In genomic region chr9:32572900-32573523, GRCh38 we compare ENCODE assay signal across 8 cellular contexts. TPM values are rescaled to one million over a fixed set of nuclear protein-coding genes. Genes with fewer than 3 reads are reported as not detected.
DNase-seq lines count a peak whose midpoint lies in the region; ATAC-seq and TF ChIP-seq lines count a peak whose summit lies in the region.

TSS of gene NDUFB6 (minus strand) at chr9:32573159. CDS start at chr9:32573060, 99 bp downstream.

- POLR2A ChIA-PET in BJ (lab: Charles Lee): no interaction called here
- POLR2A ChIA-PET in activated CD4-positive, alpha-beta T cell treated with anti-CD3 and anti-CD28 coated beads, Interleukin-2, amount 10 ng/mL, durations not matched to agents 7 days and 5 days (lab: Charles Lee): interaction anchor here (1.1 kb wide), 1 partner anchor 194 kb away, joined by 6 read pairs; no protein-coding TSS in a partner anchor

- peaks cover 30% of the 10 kb centered on the region for H3K4me1 Mint-ChIP-seq in activated CD4-positive, alpha-beta T cell treated with anti-CD3 and anti-CD28 coated beads, Interleukin-2, amount 10 ng/mL, durations not matched to agents 7 days and 5 days

- CTCF ChIA-PET in BJ (lab: Yijun Ruan, JAX): interaction anchor here (1.1 to 13.3 kb wide), 9 partner anchors 8 to 395 kb away, joined by 3 to 492 read pairs (median 7); partner anchors contain the start of gene ACO1
- CTCF ChIA-PET in activated CD4-positive, alpha-beta T cell treated with anti-CD3 and anti-CD28 coated beads, Interleukin-2, amount 10 ng/mL, durations not matched to agents 7 days and 5 days (lab: Charles Lee): interaction anchor here (0.9 to 4.0 kb wide), 7 partner anchors 14 to 194 kb away, joined by 4 to 58 read pairs (median 13); partner anchors contain the start of genes ACO1, RIGI, SMIM27 and TOPORS

- peaks cover 4% of the 10 kb centered on the region for H3K36me3 Mint-ChIP-seq in activated CD4-positive, alpha-beta T cell treated with anti-CD3 and anti-CD28 coated beads, Interleukin-2, amount 10 ng/mL, durations not matched to agents 7 days and 5 days (ENCODE audit: low read depth)

- no peaks in the 10 kb centered on the region for H3K9me3 Mint-ChIP-seq in activated CD4-positive, alpha-beta T cell treated with anti-CD3 and anti-CD28 coated beads, Interleukin-2, amount 10 ng/mL, durations not matched to agents 7 days and 5 days

- TF ChIP-seq CTCF in BJ (IDR thresholded peaks at IDR 0.05; ENCODE audit: insufficient read depth, low read depth, low read length) (no peak), coronary artery (IDR thresholded peaks at IDR 0.05) (no peak)

- no peaks in the 10 kb centered on the region for H3K27me3 Mint-ChIP-seq in activated CD4-positive, alpha-beta T cell treated with anti-CD3 and anti-CD28 coated beads, Interleukin-2, amount 10 ng/mL, durations not matched to agents 7 days and 5 days

- H3K27me3 ChIP-seq in BJ (ENCODE audit: control insufficient read depth, insufficient read depth, low read length): no peaks in the 10 kb centered on the region

- H3K27ac ChIP-seq in coronary artery: peak within 1 kb of the TSS; percentile 75 to 88

- peak within 1 kb of the TSS; percentile 99 for H3K27ac Mint-ChIP-seq in activated CD4-positive, alpha-beta T cell treated with anti-CD3 and anti-CD28 coated beads, Interleukin-2, amount 10 ng/mL, durations not matched to agents 7 days and 5 days

- ATAC-seq in GM19328 (IDR thresholded peaks at IDR 0.05; ENCODE audit: unreplicated experiment): peak; percentile 79
- peak; percentile 82 for ATAC-seq in HG03520 (IDR thresholded peaks at IDR 0.05; ENCODE audit: unreplicated experiment)
- peak; percentile 97 for ATAC-seq in left lobe of liver

- peak within 1 kb of the TSS; percentile 93 for H3K4me3 ChIP-seq in BJ (ENCODE audit: low read depth, low read length)
- peak within 1 kb of the TSS; percentile 92 for H3K4me3 ChIP-seq in coronary artery

- H3K4me3 Mint-ChIP-seq in activated CD4-positive, alpha-beta T cell treated with anti-CD3 and anti-CD28 coated beads, Interleukin-2, amount 10 ng/mL, durations not matched to agents 7 days and 5 days: peak within 1 kb of the TSS; percentile 98

- peaks cover 5% of the 10 kb centered on the region for H3K36me3 ChIP-seq in BJ (ENCODE audit: control insufficient read depth, insufficient read depth, low read length)

- peak; percentile 59 for DNase-seq in BJ (ENCODE audit: low read depth)
- peak; percentile 98 for DNase-seq in NCI-H69 (lab: John Stamatoyannopoulos, UW)
- DNase-seq in activated CD4-positive, alpha-beta T cell treated with anti-CD3 and anti-CD28 coated beads, Interleukin-2, amount 10 ng/mL, durations not matched to agents 7 days and 5 days: peak; percentile 96
- peak; percentile 93 for DNase-seq in coronary artery (ENCODE audit: low spot score)
- peak; percentile 95 for DNase-seq in left lobe of liver (ENCODE audit: low spot score)
- peak; percentile 95 for DNase-seq in stimulated activated CD4-positive, alpha-beta T cell treated with anti-CD3 and anti-CD28 coated beads, Interleukin-2, amount 100 ng/mL, for 4 hours (ENCODE audit: low read depth)

RNA-seq across cellular contexts. Expression of gene NDUFB6, which starts in this region (rescaled TPM):
- polyA plus RNA-seq in BJ (2011; rRNA removed): 63.8 and 72.5 TPM in 2 replicates
- polyA minus RNA-seq in BJ (2011; rRNA and poly(A)+ RNA removed): 21.3 and 32.4 TPM in 2 replicates
- total RNA-seq in activated CD4-positive, alpha-beta T cell treated with anti-CD3 and anti-CD28 coated beads, Interleukin-2, amount 10 ng/mL, durations not matched to agents 7 days and 5 days: 10 to 100 TPM; 35.5 to 44.9 TPM
- 34.7 TPM for total RNA-seq in left lobe of liver

Comparison
In these comparisons a context has a peak if more than half of its experiments do, and no peak if none do; other contexts are left out.
1. Peak in every context shown above with its lines: DNase-seq, ATAC-seq, H3K4me3 ChIP-seq and H3K27ac ChIP-seq.